In the genomic region with DNA sequence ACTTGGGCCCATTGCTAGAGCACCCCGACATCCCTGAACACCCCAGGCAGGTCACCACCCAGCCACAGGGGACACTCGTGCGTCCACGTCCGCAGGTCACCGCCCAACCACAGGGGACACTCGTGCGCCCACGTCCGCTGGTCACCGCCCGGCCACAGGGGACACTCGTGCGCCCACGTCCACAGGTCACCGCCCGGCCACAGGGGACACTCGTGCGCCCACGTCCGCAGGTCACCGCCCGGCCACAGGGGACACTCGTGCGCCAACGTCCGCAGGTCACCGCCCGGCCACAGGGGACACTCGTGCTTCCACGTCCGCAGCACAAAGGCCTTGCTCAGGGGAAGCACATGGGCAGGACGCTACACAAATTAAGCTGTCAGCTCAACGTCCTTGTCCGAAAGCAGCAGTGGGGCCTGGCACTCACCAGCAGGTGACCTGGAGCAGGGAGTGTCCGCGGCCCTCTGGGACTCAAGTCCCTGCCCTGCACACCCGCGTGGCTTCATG, we compare ENCODE assay signal across 1 cellular context.
A peak's percentile ranks its signal among the peaks of the same experiment; 100 is the strongest.
TF ChIP-seq lines count a peak whose summit lies in the region.

No MANE protein-coding gene starts in this region.

TF ChIP-seq in HepG2, 621 proteins besides CTCF, POLR2A, EP300 and RAD21 (continued from another document and continues in another):
- TF ChIP-seq, protein P1, sequence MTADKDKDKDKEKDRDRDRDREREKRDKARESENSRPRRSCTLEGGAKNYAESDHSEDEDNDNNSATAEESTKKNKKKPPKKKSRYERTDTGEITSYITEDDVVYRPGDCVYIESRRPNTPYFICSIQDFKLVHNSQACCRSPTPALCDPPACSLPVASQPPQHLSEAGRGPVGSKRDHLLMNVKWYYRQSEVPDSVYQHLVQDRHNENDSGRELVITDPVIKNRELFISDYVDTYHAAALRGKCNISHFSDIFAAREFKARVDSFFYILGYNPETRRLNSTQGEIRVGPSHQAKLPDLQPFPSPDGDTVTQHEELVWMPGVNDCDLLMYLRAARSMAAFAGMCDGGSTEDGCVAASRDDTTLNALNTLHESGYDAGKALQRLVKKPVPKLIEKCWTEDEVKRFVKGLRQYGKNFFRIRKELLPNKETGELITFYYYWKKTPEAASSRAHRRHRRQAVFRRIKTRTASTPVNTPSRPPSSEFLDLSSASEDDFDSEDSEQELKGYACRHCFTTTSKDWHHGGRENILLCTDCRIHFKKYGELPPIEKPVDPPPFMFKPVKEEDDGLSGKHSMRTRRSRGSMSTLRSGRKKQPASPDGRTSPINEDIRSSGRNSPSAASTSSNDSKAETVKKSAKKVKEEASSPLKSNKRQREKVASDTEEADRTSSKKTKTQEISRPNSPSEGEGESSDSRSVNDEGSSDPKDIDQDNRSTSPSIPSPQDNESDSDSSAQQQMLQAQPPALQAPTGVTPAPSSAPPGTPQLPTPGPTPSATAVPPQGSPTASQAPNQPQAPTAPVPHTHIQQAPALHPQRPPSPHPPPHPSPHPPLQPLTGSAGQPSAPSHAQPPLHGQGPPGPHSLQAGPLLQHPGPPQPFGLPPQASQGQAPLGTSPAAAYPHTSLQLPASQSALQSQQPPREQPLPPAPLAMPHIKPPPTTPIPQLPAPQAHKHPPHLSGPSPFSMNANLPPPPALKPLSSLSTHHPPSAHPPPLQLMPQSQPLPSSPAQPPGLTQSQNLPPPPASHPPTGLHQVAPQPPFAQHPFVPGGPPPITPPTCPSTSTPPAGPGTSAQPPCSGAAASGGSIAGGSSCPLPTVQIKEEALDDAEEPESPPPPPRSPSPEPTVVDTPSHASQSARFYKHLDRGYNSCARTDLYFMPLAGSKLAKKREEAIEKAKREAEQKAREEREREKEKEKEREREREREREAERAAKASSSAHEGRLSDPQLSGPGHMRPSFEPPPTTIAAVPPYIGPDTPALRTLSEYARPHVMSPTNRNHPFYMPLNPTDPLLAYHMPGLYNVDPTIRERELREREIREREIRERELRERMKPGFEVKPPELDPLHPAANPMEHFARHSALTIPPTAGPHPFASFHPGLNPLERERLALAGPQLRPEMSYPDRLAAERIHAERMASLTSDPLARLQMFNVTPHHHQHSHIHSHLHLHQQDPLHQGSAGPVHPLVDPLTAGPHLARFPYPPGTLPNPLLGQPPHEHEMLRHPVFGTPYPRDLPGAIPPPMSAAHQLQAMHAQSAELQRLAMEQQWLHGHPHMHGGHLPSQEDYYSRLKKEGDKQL (CRISPR knock-in tag; IDR thresholded peaks at IDR 0.05; ENCODE audit: low read depth): no peak
- TF ChIP-seq KLF16 (CRISPR knock-in tag; IDR thresholded peaks at IDR 0.05) (no peak), ZNF570 (CRISPR knock-in tag; IDR thresholded peaks at IDR 0.05; ENCODE audit: borderline replicate concordance) (no peak), ZNF761 (CRISPR knock-in tag; conservative IDR thresholded peaks at IDR 0.05) (no peak), ARHGAP35 (CRISPR knock-in tag; IDR thresholded peaks at IDR 0.05; ENCODE audit: borderline replicate concordance) (peak; percentile 47; the same call in 1 of the 2 replicates), ZNF124 (CRISPR knock-in tag; IDR thresholded peaks at IDR 0.05) (no peak), ZNF660 (CRISPR knock-in tag; IDR thresholded peaks at IDR 0.05; ENCODE audit: borderline replicate concordance, low read depth) (no peak), MAF1 (CRISPR knock-in tag; IDR thresholded peaks at IDR 0.05; ENCODE audit: borderline replicate concordance) (no peak), SP1 (IDR thresholded peaks at IDR 0.05) (no peak), SP1 (CRISPR knock-in tag; IDR thresholded peaks at IDR 0.05) (peak; percentile 77), KLF13 (CRISPR knock-in tag; IDR thresholded peaks at IDR 0.05) (0 out of 2 replicates have a peak, but pooled peaks have one; percentile 62), NAIF1 (CRISPR knock-in tag; IDR thresholded peaks at IDR 0.05; ENCODE audit: borderline replicate concordance) (no peak), ZNF510 (CRISPR knock-in tag; IDR thresholded peaks at IDR 0.05; ENCODE audit: low read depth) (no peak), SRF (IDR thresholded peaks at IDR 0.05; ENCODE audit: low read depth, low read length) (no peak), ATF7 (IDR thresholded peaks at IDR 0.05) (no peak), ATF7 (CRISPR knock-in tag; IDR thresholded peaks at IDR 0.05) (no peak), RORA (CRISPR knock-in tag; IDR thresholded peaks at IDR 0.05) (no peak), ZNF333 (CRISPR knock-in tag; IDR thresholded peaks at IDR 0.05; ENCODE audit: borderline replicate concordance) (no peak; the same call in 1 of the 2 replicates), JARID2 (CRISPR knock-in tag; IDR thresholded peaks at IDR 0.05; ENCODE audit: insufficient replicate concordance) (no peak), ZNF317 (CRISPR knock-in tag; IDR thresholded peaks at IDR 0.05) (no peak), U2AF2 (IDR thresholded peaks at IDR 0.05; ENCODE audit: low read depth, low read length) (no peak), ZBTB38 (CRISPR knock-in tag; IDR thresholded peaks at IDR 0.05) (peak; percentile 99), ZNF331 (CRISPR knock-in tag; IDR thresholded peaks at IDR 0.05) (no peak), ONECUT2 (CRISPR knock-in tag; IDR thresholded peaks at IDR 0.05) (no peak), ZNF292 (CRISPR knock-in tag; IDR thresholded peaks at IDR 0.05; ENCODE audit: borderline replicate concordance, low read depth) (no peak), CHCHD3 (CRISPR knock-in tag; IDR thresholded peaks at IDR 0.05) (no peak), KDM5A (IDR thresholded peaks at IDR 0.05; ENCODE audit: borderline replicate concordance, low read length) (no peak), RXRB (CRISPR knock-in tag; IDR thresholded peaks at IDR 0.05; ENCODE audit: borderline replicate concordance) (no peak), AGO2 (optimal IDR thresholded peaks at IDR 0.05; ENCODE audit: low read depth, low read length) (no peak), GPBP1L1 (CRISPR knock-in tag; IDR thresholded peaks at IDR 0.05) (no peak), ARNT (IDR thresholded peaks at IDR 0.05) (no peak), ZNF652 (CRISPR knock-in tag; IDR thresholded peaks at IDR 0.05; ENCODE audit: borderline replicate concordance, low read depth) (no peak), PHF5A (CRISPR knock-in tag; IDR thresholded peaks at IDR 0.05; ENCODE audit: low read depth, unreplicated experiment) (no peak), PITX1 (CRISPR knock-in tag; IDR thresholded peaks at IDR 0.05) (no peak), ZGPAT (CRISPR knock-in tag; IDR thresholded peaks at IDR 0.05) (no peak), TCF12 (IDR thresholded peaks at IDR 0.05) (no peak), TCF12 (CRISPR knock-in tag; IDR thresholded peaks at IDR 0.05) (no peak), EED (CRISPR knock-in tag; IDR thresholded peaks at IDR 0.05) (no peak), MAZ (IDR thresholded peaks at IDR 0.05; ENCODE audit: borderline replicate concordance, low read depth, low read length) (0 out of 2 replicates have a peak, but pooled peaks have one; percentile 26), MAZ (CRISPR knock-in tag; IDR thresholded peaks at IDR 0.05; ENCODE audit: low read depth) (no peak), ARNTL (CRISPR knock-in tag; IDR thresholded peaks at IDR 0.05) (no peak), ZNF609 (CRISPR knock-in tag; IDR thresholded peaks at IDR 0.05; ENCODE audit: borderline replicate concordance) (0 out of 2 replicates have a peak, but pooled peaks have one; percentile 29), TOPORS (CRISPR knock-in tag; IDR thresholded peaks at IDR 0.05) (no peak; the same call in 1 of the 2 replicates), SP2 (CRISPR knock-in tag; IDR thresholded peaks at IDR 0.05) (no peak), AKAP8 (CRISPR knock-in tag; IDR thresholded peaks at IDR 0.05) (0 out of 2 replicates have a peak, but pooled peaks have one; percentile 68), HNRNPUL1 (IDR thresholded peaks at IDR 0.05; ENCODE audit: low read depth, low read length) (no peak), ZNF414 (CRISPR knock-in tag; IDR thresholded peaks at IDR 0.05) (no peak), ZNF839 (CRISPR knock-in tag; IDR thresholded peaks at IDR 0.05; ENCODE audit: borderline replicate concordance) (no peak)
- TF ChIP-seq, protein P2, sequence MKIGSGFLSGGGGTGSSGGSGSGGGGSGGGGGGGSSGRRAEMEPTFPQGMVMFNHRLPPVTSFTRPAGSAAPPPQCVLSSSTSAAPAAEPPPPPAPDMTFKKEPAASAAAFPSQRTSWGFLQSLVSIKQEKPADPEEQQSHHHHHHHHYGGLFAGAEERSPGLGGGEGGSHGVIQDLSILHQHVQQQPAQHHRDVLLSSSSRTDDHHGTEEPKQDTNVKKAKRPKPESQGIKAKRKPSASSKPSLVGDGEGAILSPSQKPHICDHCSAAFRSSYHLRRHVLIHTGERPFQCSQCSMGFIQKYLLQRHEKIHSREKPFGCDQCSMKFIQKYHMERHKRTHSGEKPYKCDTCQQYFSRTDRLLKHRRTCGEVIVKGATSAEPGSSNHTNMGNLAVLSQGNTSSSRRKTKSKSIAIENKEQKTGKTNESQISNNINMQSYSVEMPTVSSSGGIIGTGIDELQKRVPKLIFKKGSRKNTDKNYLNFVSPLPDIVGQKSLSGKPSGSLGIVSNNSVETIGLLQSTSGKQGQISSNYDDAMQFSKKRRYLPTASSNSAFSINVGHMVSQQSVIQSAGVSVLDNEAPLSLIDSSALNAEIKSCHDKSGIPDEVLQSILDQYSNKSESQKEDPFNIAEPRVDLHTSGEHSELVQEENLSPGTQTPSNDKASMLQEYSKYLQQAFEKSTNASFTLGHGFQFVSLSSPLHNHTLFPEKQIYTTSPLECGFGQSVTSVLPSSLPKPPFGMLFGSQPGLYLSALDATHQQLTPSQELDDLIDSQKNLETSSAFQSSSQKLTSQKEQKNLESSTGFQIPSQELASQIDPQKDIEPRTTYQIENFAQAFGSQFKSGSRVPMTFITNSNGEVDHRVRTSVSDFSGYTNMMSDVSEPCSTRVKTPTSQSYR (CRISPR knock-in tag; IDR thresholded peaks at IDR 0.05; ENCODE audit: borderline replicate concordance): no peak
- TF ChIP-seq, protein P3, sequence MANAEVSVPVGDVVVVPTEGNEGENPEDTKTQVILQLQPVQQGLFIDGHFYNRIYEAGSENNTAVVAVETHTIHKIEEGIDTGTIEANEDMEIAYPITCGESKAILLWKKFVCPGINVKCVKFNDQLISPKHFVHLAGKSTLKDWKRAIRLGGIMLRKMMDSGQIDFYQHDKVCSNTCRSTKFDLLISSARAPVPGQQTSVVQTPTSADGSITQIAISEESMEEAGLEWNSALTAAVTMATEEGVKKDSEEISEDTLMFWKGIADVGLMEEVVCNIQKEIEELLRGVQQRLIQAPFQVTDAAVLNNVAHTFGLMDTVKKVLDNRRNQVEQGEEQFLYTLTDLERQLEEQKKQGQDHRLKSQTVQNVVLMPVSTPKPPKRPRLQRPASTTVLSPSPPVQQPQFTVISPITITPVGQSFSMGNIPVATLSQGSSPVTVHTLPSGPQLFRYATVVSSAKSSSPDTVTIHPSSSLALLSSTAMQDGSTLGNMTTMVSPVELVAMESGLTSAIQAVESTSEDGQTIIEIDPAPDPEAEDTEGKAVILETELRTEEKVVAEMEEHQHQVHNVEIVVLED (CRISPR knock-in tag; IDR thresholded peaks at IDR 0.05; ENCODE audit: borderline replicate concordance): no peak
